Comparison of ENCODE assay signal across 8 cellular contexts in the genomic region with DNA sequence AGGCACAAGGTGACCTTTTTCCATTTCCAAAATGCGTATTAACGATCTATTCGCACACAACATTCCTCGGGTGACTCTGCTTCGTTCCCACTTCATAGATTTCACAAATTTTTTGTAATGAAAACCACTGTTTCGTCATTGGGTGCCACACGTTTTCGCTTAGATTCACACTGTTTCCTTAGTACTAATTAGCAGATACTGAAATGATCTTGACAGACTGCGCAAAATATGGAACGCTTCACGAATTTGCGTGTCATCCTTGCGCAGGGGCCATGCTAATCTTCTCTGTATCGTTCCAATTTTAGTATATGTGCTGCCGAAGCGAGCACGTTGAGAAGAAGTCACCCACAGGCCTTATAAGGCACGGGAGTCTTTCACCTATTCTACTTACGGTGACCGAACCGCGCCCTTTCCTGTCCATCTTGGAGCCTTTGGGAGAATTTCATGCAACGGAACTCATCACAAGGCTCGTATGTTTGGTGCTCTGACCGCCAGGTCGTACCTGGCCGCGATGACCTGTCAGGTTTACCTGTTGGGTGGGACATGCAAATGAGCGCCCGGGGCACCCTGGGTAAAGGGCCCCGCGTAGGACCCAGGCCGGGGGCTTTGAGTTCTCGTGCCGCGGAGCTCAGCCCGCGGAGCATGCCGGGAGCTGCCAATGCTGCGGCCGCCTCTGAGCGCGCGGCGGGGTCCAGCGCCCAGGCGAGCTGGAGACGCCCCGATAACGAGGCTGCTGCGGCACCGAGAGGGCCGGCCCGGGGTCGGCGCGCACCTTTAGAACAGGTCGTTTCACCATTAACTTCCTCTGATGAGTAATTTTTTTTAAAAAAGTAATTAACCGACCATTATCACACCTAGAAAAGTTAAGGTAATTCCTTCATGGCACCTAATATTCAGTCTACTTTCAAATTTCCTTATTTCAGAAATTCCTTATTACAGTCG.
DNase-seq lines count a peak whose midpoint lies in the region; ATAC-seq lines count a peak whose summit lies in the region.

A gene (minus strand): TSS at position 329 of the 942 bp plus-strand sequence.

- peak; percentile 67 for DNase-seq in CD1c-positive myeloid dendritic cell (ENCODE audit: extremely low spot score)
- DNase-seq in NCI-H748 treated with DMSO at 0.1 percent for 48 hours (lab: John Stamatoyannopoulos, UW): peak; percentile 70
- peak; percentile 62 to 78 for DNase-seq in activated CD8-positive, alpha-beta memory T cell treated with anti-CD3 and anti-CD28 coated beads for 1 hour (ENCODE audit: extremely low read depth in 1 of 2, low read depth in 1 of 2)
- peak; percentile 80 for DNase-seq in effector CD4-positive, alpha-beta T cell
- DNase-seq in medulla oblongata (ENCODE audit: extremely low spot score): peak; percentile 85
- peak; percentile 68 to 80 (median 68) for DNase-seq in stimulated activated CD4-positive, alpha-beta T cell treated with anti-CD3 and anti-CD28 coated beads, TNF-alpha, amount 100 ng/mL, for 48 hours (ENCODE audit: low read depth in 3 of 3)

- ATAC-seq in GM19438 (IDR thresholded peaks at IDR 0.05; ENCODE audit: low read depth, unreplicated experiment) (peak; percentile 71), HG03565 (IDR thresholded peaks at IDR 0.05; ENCODE audit: unreplicated experiment) (peak; percentile 50)

Comparison
In these comparisons a context has a peak if more than half of its experiments do, and no peak if none do; other contexts are left out.
1. Peak in every context shown above with its lines: DNase-seq and ATAC-seq.